ENCODE assay signal across 23 cellular contexts in the genomic region with DNA sequence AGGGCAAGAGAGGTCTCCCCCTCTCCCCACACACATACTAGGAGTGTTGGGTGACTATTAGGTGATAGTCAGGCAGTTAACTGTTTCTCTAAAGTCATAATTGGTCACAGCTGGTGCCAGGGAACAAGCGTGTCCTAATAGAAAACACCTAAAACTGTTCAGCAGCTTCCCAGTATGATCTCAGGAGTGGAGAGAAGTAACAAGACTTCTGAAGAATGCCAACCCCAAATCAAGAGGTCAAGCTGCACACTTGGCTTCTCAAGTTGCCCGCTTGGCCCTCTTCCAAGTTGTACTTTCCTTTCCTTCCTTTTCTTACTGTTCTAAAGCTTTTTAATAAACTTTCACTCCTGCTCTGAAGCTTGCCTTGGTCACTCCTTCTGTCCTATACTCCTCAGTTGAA. TPM values are rescaled to one million over a fixed set of nuclear protein-coding genes. Genes with fewer than 3 reads are reported as not detected.
DNase-seq lines count a peak whose midpoint lies in the region; ATAC-seq and TF ChIP-seq lines count a peak whose summit lies in the region.
"Had no signal": no experiment of that assay in that cellular context is flagged by ENCODE, and none has a peak within 500 bp of the region (broad histone marks: within the 10 kb centered on the region; RNA-seq: fewer than 3 reads in every experiment).

No MANE protein-coding gene starts in this region.

- H3K4me1 ChIP-seq in lower lobe of right lung, result peaks cover 21% of the 10 kb centered on the region
- peaks cover 0 to 9% of the 10 kb centered on the region in 2 donors for H3K4me1 ChIP-seq in thyroid gland
- H3K4me1 ChIP-seq: psoas muscle had no signal

- H3K36me3 Mint-ChIP-seq in activated T-cell treated with anti-CD3 and anti-CD28 coated beads, Interleukin-2, amount 50 U/mL, for 24 hours (ENCODE audit: low read depth), result peaks cover 83% of the 10 kb centered on the region
- H3K36me3 Mint-ChIP-seq in T-helper 17 cell (ENCODE audit: low read depth), result peaks cover 2% of the 10 kb centered on the region
- peaks cover 78% of the 10 kb centered on the region for H3K36me3 Mint-ChIP-seq in activated CD8-positive, alpha-beta T cell treated with anti-CD3 and anti-CD28 coated beads, Interleukin-2, amount 10 ng/mL, durations not matched to agents 7 days and 5 days (ENCODE audit: low read depth)

- no peak for DNase-seq in activated T-cell treated with anti-CD3 and anti-CD28 coated beads, Interleukin-2, amount 50 U/mL, for 24 hours
- no peak for DNase-seq in activated T-cell treated with anti-CD3 and anti-CD28 coated beads, Interleukin-2, amount 50 U/mL, for 1 hour
- DNase-seq in T-helper 17 cell (no peak), lower lobe of right lung (no peak), thyroid gland (peak; percentile 70 to 71), Ammon's horn (ENCODE audit: low spot score) (no peak), NK-92 (lab: John Stamatoyannopoulos, UW; ENCODE audit: unreplicated experiment) (no peak)
- DNase-seq in activated CD8-positive, alpha-beta T cell treated with anti-CD3 and anti-CD28 coated beads, Interleukin-2, amount 10 ng/mL, durations not matched to agents 7 days and 5 days, result no peak
- DNase-seq: activated CD8-positive, alpha-beta memory T cell treated with anti-CD3 and anti-CD28 coated beads, Interleukin-2, amount 50 U/mL, for 48 hours; activated gamma-delta T cell treated with Interleukin-2 at 50 U/mL for 16 hours; anterior cingulate cortex; cortex of kidney; islet precursor cell; mucosa of descending colon; MV-4-11; NCI-H1694 treated with DMSO at 0.1 percent for 48 hours; NCI-H2171 treated with DMSO at 0.1 percent for 48 hours; NCI-H526; psoas muscle; transverse colon had no signal

- POLR2A ChIA-PET in activated CD8-positive, alpha-beta T cell treated with anti-CD3 and anti-CD28 coated beads, Interleukin-2, amount 10 ng/mL, durations not matched to agents 7 days and 5 days (lab: Charles Lee), result interaction anchor here (0.8 to 1.9 kb wide), 2 partner anchors 16 to 24 kb away, joined by 3 to 4 read pairs; no protein-coding TSS in a partner anchor

- ATAC-seq in T-helper 17 cell, result no peak
- ATAC-seq in lower lobe of right lung, result peak; percentile 69 to 70
- no peak for ATAC-seq in activated CD8-positive, alpha-beta T cell treated with anti-CD3 and anti-CD28 coated beads, Interleukin-2, amount 10 ng/mL, durations not matched to agents 7 days and 5 days
- ATAC-seq: GM12878, mucosa of descending colon, psoas muscle had no signal

- CTCF ChIA-PET in activated CD8-positive, alpha-beta T cell treated with anti-CD3 and anti-CD28 coated beads, Interleukin-2, amount 10 ng/mL, durations not matched to agents 7 days and 5 days (lab: Charles Lee), result interaction anchor here (2.1 to 9.2 kb wide), 4 partner anchors 11 to 119 kb away, joined by 7 to 91 read pairs (median 18); no protein-coding TSS in a partner anchor

- no peak for TF ChIP-seq POLR2A in thyroid gland (IDR thresholded peaks at IDR 0.05)

- H3K27me3 Mint-ChIP-seq in activated T-cell treated with anti-CD3 and anti-CD28 coated beads, Interleukin-2, amount 50 U/mL, for 24 hours, result no peaks in the 10 kb centered on the region
- no peaks in the 10 kb centered on the region for H3K27me3 Mint-ChIP-seq in T-helper 17 cell
- H3K27me3 Mint-ChIP-seq in activated CD8-positive, alpha-beta T cell treated with anti-CD3 and anti-CD28 coated beads, Interleukin-2, amount 10 ng/mL, durations not matched to agents 7 days and 5 days (ENCODE audit: low read depth), result no peaks in the 10 kb centered on the region

- H3K27me3 ChIP-seq in lower lobe of right lung (ENCODE audit: low read depth), result no peaks in the 10 kb centered on the region
- H3K27me3 ChIP-seq in thyroid gland, result no peaks in the 10 kb centered on the region
- H3K27me3 ChIP-seq: BLaER1, transverse colon had no signal

- H3K27ac ChIP-seq in lower lobe of right lung (no peak overlapping the region), thyroid gland (no peak overlapping the region)
- H3K27ac ChIP-seq: BLaER1, psoas muscle, transverse colon, VCaP had no signal

- no peak for TF ChIP-seq CTCF in lower lobe of right lung (IDR thresholded peaks at IDR 0.05)
- no peak for TF ChIP-seq CTCF in thyroid gland (IDR thresholded peaks at IDR 0.05)

- H3K36me3 ChIP-seq in lower lobe of right lung, result no peaks in the 10 kb centered on the region
- H3K36me3 ChIP-seq in thyroid gland, result no peaks in the 10 kb centered on the region
- H3K36me3 ChIP-seq: BLaER1, transverse colon had no signal

- 30 to 47% methylated on average over 2 of the region's 2 CpGs for WGBS in thyroid gland, 2 donors

- H3K4me3 ChIP-seq in lower lobe of right lung, result no peak overlapping the region
- H3K4me3 ChIP-seq in thyroid gland (replicated peaks in 1 of 3), result no peak overlapping the region
- H3K4me3 ChIP-seq: BLaER1, GM12878, mucosa of descending colon, psoas muscle, transverse colon had no signal

- H3K27ac Mint-ChIP-seq in activated T-cell treated with anti-CD3 and anti-CD28 coated beads, Interleukin-2, amount 50 U/mL, for 24 hours, result peak overlapping the region; percentile 40
- H3K27ac Mint-ChIP-seq in T-helper 17 cell, result peak overlapping the region; percentile 85
- H3K27ac Mint-ChIP-seq in activated CD8-positive, alpha-beta T cell treated with anti-CD3 and anti-CD28 coated beads, Interleukin-2, amount 10 ng/mL, durations not matched to agents 7 days and 5 days, result no peak overlapping the region

- no peak overlapping the region for H3K4me3 Mint-ChIP-seq in activated T-cell treated with anti-CD3 and anti-CD28 coated beads, Interleukin-2, amount 50 U/mL, for 24 hours
- no peak overlapping the region for H3K4me3 Mint-ChIP-seq in T-helper 17 cell
- no peak overlapping the region for H3K4me3 Mint-ChIP-seq in activated CD8-positive, alpha-beta T cell treated with anti-CD3 and anti-CD28 coated beads, Interleukin-2, amount 10 ng/mL, durations not matched to agents 7 days and 5 days

- intact Hi-C loops in lower lobe of right lung (cut with DNase I), result no loop called here
- intact Hi-C loops in thyroid gland (cut with DNase I), result no loop called here

- H3K9me3 ChIP-seq in T-helper 17 cell (ENCODE audit: control insufficient read depth, low read length, poor library complexity, severe bottlenecking), result no peaks in the 10 kb centered on the region
- H3K9me3 ChIP-seq in lower lobe of right lung, result no peaks in the 10 kb centered on the region
- no peaks in the 10 kb centered on the region for H3K9me3 ChIP-seq in thyroid gland
- H3K9me3 ChIP-seq: BLaER1, mucosa of descending colon, psoas muscle, transverse colon had no signal

- H3K9me3 Mint-ChIP-seq in activated T-cell treated with anti-CD3 and anti-CD28 coated beads, Interleukin-2, amount 50 U/mL, for 24 hours, result no peaks in the 10 kb centered on the region
- H3K9me3 Mint-ChIP-seq in activated CD8-positive, alpha-beta T cell treated with anti-CD3 and anti-CD28 coated beads, Interleukin-2, amount 10 ng/mL, durations not matched to agents 7 days and 5 days (ENCODE audit: insufficient read depth), result no peaks in the 10 kb centered on the region

- H3K4me1 Mint-ChIP-seq in activated T-cell treated with anti-CD3 and anti-CD28 coated beads, Interleukin-2, amount 50 U/mL, for 24 hours (ENCODE audit: low read depth), result peaks cover 39% of the 10 kb centered on the region
- peaks cover 23% of the 10 kb centered on the region for H3K4me1 Mint-ChIP-seq in T-helper 17 cell
- H3K4me1 Mint-ChIP-seq in activated CD8-positive, alpha-beta T cell treated with anti-CD3 and anti-CD28 coated beads, Interleukin-2, amount 10 ng/mL, durations not matched to agents 7 days and 5 days (ENCODE audit: low read depth), result peaks cover 33% of the 10 kb centered on the region

RNA-seq across cellular contexts. Expression of a gene that starts 22.4 kb away (rescaled TPM):
- total RNA-seq in T-helper 17 cell (10 to 100 TPM; 80.7 to 86.4 TPM), lower lobe of right lung (103 TPM), thyroid gland (10 to 100 TPM; 38.0 to 87.7 (median 61.3) TPM)
- 100 to 1,000 TPM; 472 to 473 TPM for total RNA-seq in activated CD8-positive, alpha-beta T cell treated with anti-CD3 and anti-CD28 coated beads, Interleukin-2, amount 10 ng/mL, durations not matched to agents 7 days and 5 days

Comparison
In these comparisons a context has a peak if more than half of its experiments do, and no peak if none do; other contexts are left out.
1. DNase-seq: peak in thyroid gland (2 of 2); none in activated T-cell treated with anti-CD3 and anti-CD28 coated beads, Interleukin-2, amount 50 U/mL, for 24 hours (single experiment), activated T-cell treated with anti-CD3 and anti-CD28 coated beads, Interleukin-2, amount 50 U/mL, for 1 hour (single experiment), T-helper 17 cell (0 of 3), lower lobe of right lung (single experiment), Ammon's horn (single experiment), activated CD8-positive, alpha-beta T cell treated with anti-CD3 and anti-CD28 coated beads, Interleukin-2, amount 10 ng/mL, durations not matched to agents 7 days and 5 days (single experiment) and NK-92 (single experiment).
2. ATAC-seq: peak in lower lobe of right lung (2 of 2); none in T-helper 17 cell (single experiment) and activated CD8-positive, alpha-beta T cell treated with anti-CD3 and anti-CD28 coated beads, Interleukin-2, amount 10 ng/mL, durations not matched to agents 7 days and 5 days (single experiment).